Comparison of ENCODE assay signal across 1 cellular context in the genomic region with DNA sequence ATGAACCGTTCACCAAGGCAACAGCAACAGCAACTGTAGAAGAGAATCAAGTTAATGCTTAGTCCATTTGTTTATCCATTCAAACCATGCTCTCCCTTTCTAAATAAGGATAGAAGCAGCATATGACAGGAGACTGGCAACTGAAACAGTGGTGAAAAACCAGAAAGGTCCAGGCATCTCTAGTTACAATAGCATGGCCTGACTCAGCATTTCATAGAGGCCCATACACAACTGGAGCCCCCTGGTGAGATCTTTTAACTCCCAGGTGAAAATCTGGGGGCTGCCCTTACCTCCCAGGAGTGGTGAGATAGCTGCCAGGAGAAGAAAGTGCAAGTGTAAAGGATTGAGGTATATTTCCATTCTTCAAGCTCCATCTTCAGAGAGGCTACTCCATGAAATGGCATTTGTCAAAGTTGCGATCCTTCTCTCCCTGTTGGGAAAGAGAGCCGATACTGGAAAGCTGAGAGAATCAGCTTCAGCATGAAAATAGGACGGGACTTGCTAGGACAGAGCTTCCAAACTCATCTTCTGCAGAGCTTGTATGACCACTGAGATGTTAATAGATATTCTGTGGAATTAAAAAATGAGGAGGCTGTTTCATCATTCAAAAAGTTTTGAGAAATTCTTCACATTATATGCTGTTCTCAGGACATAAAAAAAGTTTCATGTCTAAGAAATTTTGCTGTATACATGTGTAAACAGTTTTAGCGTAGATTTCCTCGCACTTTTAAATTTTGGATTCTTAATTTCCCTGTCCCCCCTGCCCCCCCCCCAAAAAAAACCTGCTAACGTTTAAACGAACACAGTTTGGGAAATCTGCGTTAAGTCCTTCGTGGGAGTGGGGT.
TF ChIP-seq lines count a peak whose summit lies in the region.

No MANE protein-coding gene starts in this region.

TF ChIP-seq in H1, 55 proteins besides CTCF, POLR2A, EP300 and RAD21:
- TF ChIP-seq KDM5A (IDR thresholded peaks at IDR 0.05; ENCODE audit: low read length) (no peak), BACH1 (IDR thresholded peaks at IDR 0.05; ENCODE audit: low read length) (peak; percentile 96), ATF2 (IDR thresholded peaks at IDR 0.05; ENCODE audit: low read length) (no peak), TAF7 (optimal IDR thresholded peaks at IDR 0.05; ENCODE audit: borderline replicate concordance, low read depth, low read length) (no peak), MAFK (IDR thresholded peaks at IDR 0.05; ENCODE audit: low read depth, low read length) (peak; percentile 96), HDAC2 (IDR thresholded peaks at IDR 0.05; ENCODE audit: borderline replicate concordance in 1 of 2, low read depth in 2 of 2, low read length in 2 of 2) (0 out of 4 replicates have a peak, but pooled peaks have one; percentile 33 to 50), BCL11A (IDR thresholded peaks at IDR 0.05; ENCODE audit: low read depth in 2 of 2, low read length in 2 of 2) (no peak), RXRA (IDR thresholded peaks at IDR 0.05; ENCODE audit: insufficient read depth, low read depth, low read length) (no peak), CHD7 (IDR thresholded peaks at IDR 0.05; ENCODE audit: insufficient replicate concordance, low read length) (no peak), HDAC6 (IDR thresholded peaks at IDR 0.05; ENCODE audit: low read depth, low read length) (no peak)
